9 cellular contexts compared by ENCODE assay signal in genomic region chr22:39634530-39635399, GRCh38.
DNase-seq lines count a peak whose midpoint lies in the region; FAIRE-seq and TF ChIP-seq lines count a peak whose summit lies in the region.
"Had no signal": no experiment of that assay in that cellular context is flagged by ENCODE, and none has a peak within 500 bp of the region (broad histone marks: within the 10 kb centered on the region; RNA-seq: fewer than 3 reads in every experiment).

No MANE protein-coding gene starts in this region.

- no peaks in the 10 kb centered on the region for H3K4me1 ChIP-seq in ovary (ENCODE audit: insufficient read depth)
- no peaks in the 10 kb centered on the region for H3K4me1 ChIP-seq in esophagus muscularis mucosa

- FAIRE-seq in GM12892 (lab: Jason Lieb, UNC), result no peak
- FAIRE-seq: GM12878 had no signal

- no peak overlapping the region for H3K27ac ChIP-seq in ovary
- no peak overlapping the region for H3K27ac ChIP-seq in esophagus muscularis mucosa (replicated peaks in 1 of 4)

- H3K9me3 ChIP-seq in ovary, result no peaks in the 10 kb centered on the region
- peaks cover 0 to 17% (median 7%) of the 10 kb centered on the region in 4 donors for H3K9me3 ChIP-seq in esophagus muscularis mucosa

- H3K36me3 ChIP-seq in ovary (no peaks in the 10 kb centered on the region), esophagus muscularis mucosa (no peaks in the 10 kb centered on the region)

- H3K27me3 ChIP-seq in ovary (no peaks in the 10 kb centered on the region), esophagus muscularis mucosa (peaks cover 0 to 44% (median 0%) of the 10 kb centered on the region in 4 donors)

- no peak for TF ChIP-seq CTCF in ovary (IDR thresholded peaks at IDR 0.05)
- no peak for TF ChIP-seq CTCF in esophagus muscularis mucosa (IDR thresholded peaks at IDR 0.05)

- H3K4me3 ChIP-seq in ovary (no peak overlapping the region), esophagus muscularis mucosa (no peak overlapping the region)
- H3K4me3 ChIP-seq: GM12878 had no signal

- in situ Hi-C loops in SK-MEL-5 (cut with HindIII; ENCODE audit: low pct_unique_long_range_greater_than_20kb, low sequenced_read_pairs), result no loop called here

- TF ChIP-seq POLR2A in GM12892 (IDR thresholded peaks at IDR 0.05; ENCODE audit: low read depth, low read length) (no peak), ovary (IDR thresholded peaks at IDR 0.05) (no peak), esophagus muscularis mucosa (IDR thresholded peaks at IDR 0.05; ENCODE audit: low read depth) (no peak)

- intact Hi-C loops in ovary (cut with DNase I), result no loop called here
- intact Hi-C loops in esophagus muscularis mucosa (cut with DNase I), result no loop called here

- WGBS in ovary, 3 donors, result 79 to 81% (median 80%) methylated on average over 18 of the region's 18 CpGs
- WGBS in esophagus muscularis mucosa, result 78% methylated on average over 18 of the region's 18 CpGs

- DNase-seq in 8988T (peak; percentile 71), GM04503 (ENCODE audit: low read depth) (peak; percentile 35), SK-MEL-5 (ENCODE audit: low read depth, low spot score) (peak; percentile 49), glomerular endothelial cell (ENCODE audit: extremely low read depth, low read depth, low spot score) (peak; percentile 39), NCI-H748 (lab: John Stamatoyannopoulos, UW; ENCODE audit: unreplicated experiment) (no peak), GM12892 (ENCODE audit: insufficient read length) (no peak), ovary (no peak), esophagus muscularis mucosa (ENCODE audit: extremely low spot score) (no peak)

- TF ChIP-seq EP300 in ovary (IDR thresholded peaks at IDR 0.05), result no peak
- no peak for TF ChIP-seq EP300 in esophagus muscularis mucosa (IDR thresholded peaks at IDR 0.05)

Comparison
In these comparisons a context has a peak if more than half of its experiments do, and no peak if none do; other contexts are left out.
1. DNase-seq: peak in 8988T (single experiment), GM04503 (single experiment), SK-MEL-5 (single experiment) and glomerular endothelial cell (single experiment); none in NCI-H748 (single experiment), GM12892 (single experiment), ovary (0 of 5) and esophagus muscularis mucosa (single experiment).